12 cellular contexts compared by ENCODE assay signal in the genomic region with DNA sequence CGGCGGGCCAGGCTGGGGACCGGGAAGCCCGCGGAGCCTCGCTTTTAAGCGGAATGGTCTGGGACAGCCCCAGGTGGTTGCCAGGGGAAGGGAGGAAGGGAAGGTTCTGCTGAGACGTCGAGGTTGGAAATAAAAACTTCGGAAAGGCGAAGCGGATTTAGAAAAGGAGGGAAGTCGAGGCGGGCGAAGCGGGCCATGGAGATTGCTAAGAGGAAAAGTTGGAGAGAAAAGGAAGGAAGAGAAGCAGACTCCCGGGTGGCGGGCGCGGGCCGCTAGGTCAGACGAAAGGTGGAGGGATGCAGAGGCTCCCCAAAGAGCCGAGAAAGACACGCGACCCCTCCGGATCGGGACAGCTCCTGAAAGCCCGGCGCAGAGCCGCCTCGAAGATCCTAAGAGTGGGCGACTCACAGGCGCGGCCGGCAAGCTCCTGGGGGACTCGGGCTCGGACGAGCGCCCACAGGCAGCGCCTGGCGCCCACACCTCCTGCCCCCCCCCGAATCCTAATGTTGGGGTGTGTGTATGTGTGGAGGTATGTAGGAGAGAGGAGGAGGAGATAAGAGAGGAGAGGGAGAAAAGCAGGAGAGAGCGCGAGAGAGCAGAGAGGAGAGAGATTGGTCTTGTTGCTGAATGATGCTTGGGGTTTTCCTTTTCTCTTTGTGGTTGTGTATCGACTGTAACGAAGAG. TPM values are rescaled to one million over a fixed set of nuclear protein-coding genes. Genes with fewer than 3 reads are reported as not detected.
DNase-seq lines count a peak whose midpoint lies in the region; TF ChIP-seq lines count a peak whose summit lies in the region.
"Had no signal": no experiment of that assay in that cellular context is flagged by ENCODE, and none has a peak within 500 bp of the region (broad histone marks: within the 10 kb centered on the region; RNA-seq: fewer than 3 reads in every experiment).

No MANE protein-coding gene starts in this region.

- intact Hi-C loops in esophagus muscularis mucosa (cut with DNase I): loop anchor here (5.0 kb wide), 3 partner anchors 532 to 1202 kb away; no protein-coding TSS in a partner anchor
- intact Hi-C loops in prostate gland (cut with DNase I): loop anchor here (5.0 to 10.0 kb wide), 2 partner anchors 1035 to 1202 kb away; no protein-coding TSS in a partner anchor

- no peaks in the 10 kb centered on the region for H3K36me3 ChIP-seq in HUES48 (ENCODE audit: control insufficient read depth, insufficient read depth, low read length)
- H3K36me3 ChIP-seq in esophagus muscularis mucosa: no peaks in the 10 kb centered on the region
- H3K36me3 ChIP-seq in osteoblast (ENCODE audit: insufficient read depth, low read length): no peaks in the 10 kb centered on the region
- no peaks in the 10 kb centered on the region for H3K36me3 ChIP-seq in prostate gland

- H3K27me3 ChIP-seq in HUES48 (ENCODE audit: control insufficient read depth, insufficient read depth, low read length) (peaks cover 100% of the 10 kb centered on the region), esophagus muscularis mucosa (peaks cover 0 to 100% (median 65%) of the 10 kb centered on the region in 4 donors), osteoblast (ENCODE audit: insufficient read depth, low read length) (peaks cover 79% of the 10 kb centered on the region), prostate gland (replicated peaks; ENCODE audit: insufficient read depth) (peaks cover 56% of the 10 kb centered on the region)

- H3K9ac ChIP-seq in HUES48 (ENCODE audit: low read depth, low read length): no peak overlapping the region

- H3K4me3 ChIP-seq in HUES48 (ENCODE audit: low read depth, low read length): peak overlapping the region; percentile 40
- peak overlapping the region; percentile 22 to 49 (median 32) for H3K4me3 ChIP-seq in esophagus muscularis mucosa
- H3K4me3 ChIP-seq in osteoblast (ENCODE audit: insufficient read depth, low read length): no peak overlapping the region
- no peak overlapping the region for H3K4me3 ChIP-seq in prostate gland

- TF ChIP-seq CTCF in esophagus muscularis mucosa (IDR thresholded peaks at IDR 0.05) (no peak), osteoblast (IDR thresholded peaks at IDR 0.05; ENCODE audit: extremely low read depth, low read depth, low read length) (no peak), prostate gland (IDR thresholded peaks at IDR 0.05) (no peak)

- no peak for TF ChIP-seq EP300 in esophagus muscularis mucosa (IDR thresholded peaks at IDR 0.05)

- H3K79me2 ChIP-seq in osteoblast (ENCODE audit: insufficient read depth, low read length): no peaks in the 10 kb centered on the region

- no peaks in the 10 kb centered on the region for H3K9me3 ChIP-seq in HUES48 (ENCODE audit: control insufficient read depth, insufficient read depth, low read length)
- no peaks in the 10 kb centered on the region for H3K9me3 ChIP-seq in esophagus muscularis mucosa
- no peaks in the 10 kb centered on the region for H3K9me3 ChIP-seq in osteoblast (ENCODE audit: low read depth, low read length)
- H3K9me3 ChIP-seq in prostate gland: no peaks in the 10 kb centered on the region

- TF ChIP-seq POLR2A in esophagus muscularis mucosa (IDR thresholded peaks at IDR 0.05; ENCODE audit: low read depth): no peak
- no peak for TF ChIP-seq POLR2A in prostate gland (IDR thresholded peaks at IDR 0.05)

- H3K4me1 ChIP-seq in HUES48 (ENCODE audit: control insufficient read depth, insufficient read depth, low read length) (peaks cover 52% of the 10 kb centered on the region), esophagus muscularis mucosa (peaks cover 10 to 36% (median 25%) of the 10 kb centered on the region in 4 donors), osteoblast (ENCODE audit: insufficient read depth, low read length) (peaks cover 6% of the 10 kb centered on the region), prostate gland (replicated peaks) (no peaks in the 10 kb centered on the region)

- WGBS in esophagus muscularis mucosa: 2% methylated on average over 46 of the region's 46 CpGs
- WGBS in prostate gland: 2% methylated on average over 46 of the region's 46 CpGs

- no peaks in the 10 kb centered on the region for H4K20me1 ChIP-seq in osteoblast (ENCODE audit: insufficient read depth, low read length)

- H3K4me2 ChIP-seq in osteoblast (ENCODE audit: insufficient read depth, low read length): peak overlapping the region; percentile 32

- peak overlapping the region; percentile 22 for H2AFZ ChIP-seq in osteoblast (ENCODE audit: low read length)

- DNase-seq in DMS53 treated with DMSO at 0.1 percent for 48 hours (lab: John Stamatoyannopoulos, UW; ENCODE audit: unreplicated experiment) (peak; percentile 41), esophagus muscularis mucosa (ENCODE audit: extremely low spot score) (no peak), osteoblast (ENCODE audit: insufficient read length, low spot score, missing footprints) (no peak), COR-L47 (lab: John Stamatoyannopoulos, UW) (no peak), prostate gland (ENCODE audit: low spot score) (no peak), NCI-H146 treated with DMSO at 0.1 percent for 48 hours (lab: John Stamatoyannopoulos, UW; ENCODE audit: unreplicated experiment) (no peak), NCI-H446 treated with DMSO at 0.1 percent for 48 hours (lab: John Stamatoyannopoulos, UW) (no peak)
- DNase-seq: activated CD4-positive, alpha-beta T cell treated with anti-CD3 and anti-CD28 coated beads, Interleukin-2, amount 50 U/mL, for 4 hours; DMS79 treated with DMSO at 0.1 percent for 48 hours; hypothalamus; MM.1S had no signal

- H3K27ac ChIP-seq in HUES48 (ENCODE audit: low read depth, low read length) (no peak overlapping the region), esophagus muscularis mucosa (replicated peaks in 1 of 4) (no peak overlapping the region), osteoblast (ENCODE audit: low read depth, low read length) (no peak overlapping the region), prostate gland (no peak overlapping the region)

RNA-seq across cellular contexts. Expression of a gene that starts 1.4 kb away (rescaled TPM):
- not detected for total RNA-seq in esophagus muscularis mucosa
- not detected in 2 replicates for total RNA-seq in osteoblast
- under 1 TPM in 1 of 2 donors, not detected in 1; 0.06 TPM for total RNA-seq in prostate gland

Comparison
In these comparisons a context has a peak if more than half of its experiments do, and no peak if none do; other contexts are left out.
1. H3K4me3 ChIP-seq: peak in HUES48 (single experiment) and esophagus muscularis mucosa (4 of 4); none in osteoblast (single experiment) and prostate gland (0 of 2).